11 cellular contexts compared by ENCODE assay signal in genomic region chr2:26615336-26616031, GRCh38. TPM values are rescaled to one million over a fixed set of nuclear protein-coding genes. Genes with fewer than 3 reads are reported as not detected.
DNase-seq lines count a peak whose midpoint lies in the region; TF ChIP-seq lines count a peak whose summit lies in the region.
"Had no signal": no experiment of that assay in that cellular context is flagged by ENCODE, and none has a peak within 500 bp of the region (broad histone marks: within the 10 kb centered on the region; RNA-seq: fewer than 3 reads in every experiment).

No MANE protein-coding gene starts in this region.

- intact Hi-C loops in posterior vena cava (cut with DNase I), result no loop called here

- H3K36me3 ChIP-seq in HAP-1 (replicated peaks), result no peaks in the 10 kb centered on the region
- H3K36me3 ChIP-seq: adrenal gland, heart right ventricle had no signal

- H3K4me3 ChIP-seq in GM12864 (ENCODE audit: low read depth, low read length), result no peak overlapping the region
- H3K4me3 ChIP-seq in HAP-1, result no peak overlapping the region
- H3K4me3 ChIP-seq: adrenal gland, heart right ventricle had no signal

- no peaks in the 10 kb centered on the region for H3K4me1 ChIP-seq in HAP-1

- H3K27me3 ChIP-seq in HAP-1 (ENCODE audit: low read depth), result peaks cover 9% of the 10 kb centered on the region
- H3K27me3 ChIP-seq: adrenal gland had no signal

- peaks cover 72% of the 10 kb centered on the region for H3K4me1 Mint-ChIP-seq in brain
- H3K4me1 Mint-ChIP-seq in immature natural killer cell, result peaks cover 6 to 12% of the 10 kb centered on the region in 2 donors

- H3K27ac Mint-ChIP-seq in brain, result peak overlapping the region; percentile 74 to 85 (median 83)
- no peak overlapping the region for H3K27ac Mint-ChIP-seq in immature natural killer cell

- no peaks in the 10 kb centered on the region for H3K9me3 ChIP-seq in HAP-1
- H3K9me3 ChIP-seq: adrenal gland, heart right ventricle had no signal

- H3K27me3 Mint-ChIP-seq in brain (peaks cover 23% of the 10 kb centered on the region), immature natural killer cell (ENCODE audit: low read depth in 3 of 3) (peaks cover 2 to 10% (median 2%) of the 10 kb centered on the region in 3 donors)

- in situ Hi-C loops in HAP-1 (cut with MboI; ENCODE audit: low sequenced_read_pairs), result no loop called here

- H3K9me3 Mint-ChIP-seq in brain, result peaks cover 0 to 9% (median under 1%) of the 10 kb centered on the region in 5 experiments
- no peaks in the 10 kb centered on the region for H3K9me3 Mint-ChIP-seq in immature natural killer cell

- H3K4me3 Mint-ChIP-seq in brain (peak overlapping the region in 2 of 5 experiments; percentile 0 to 19), immature natural killer cell (no peak overlapping the region)

- H3K36me3 Mint-ChIP-seq in brain (no peaks in the 10 kb centered on the region), immature natural killer cell (no peaks in the 10 kb centered on the region)

- DNase-seq in GM12864 (ENCODE audit: low read depth) (no peak), M059J (ENCODE audit: low read depth) (peak; percentile 18), posterior vena cava (ENCODE audit: low spot score) (peak; percentile 31), HAP-1 (ENCODE audit: low spot score in 2 of 2) (no peak), dedifferentiated amniotic fluid mesenchymal stem cell (ENCODE audit: extremely low spot score) (no peak), immature natural killer cell (no peak)
- DNase-seq: heart right ventricle, NCI-H2029 treated with DMSO at 0.1 percent for 48 hours had no signal

- TF ChIP-seq CTCF in GM12864 (IDR thresholded peaks at IDR 0.05; ENCODE audit: low read depth, low read length, missing control alignments), result peak; percentile 40
- TF ChIP-seq CTCF in brain (conservative IDR thresholded peaks at IDR 0.05), result no peak

RNA-seq across cellular contexts. Expression of gene CIB4, which starts 25.7 kb away (rescaled TPM):
- not detected in 2 replicates for total RNA-seq in M059J (2014; rRNA removed; shearing (Covaris generic))
- not detected for polyA plus RNA-seq in brain (ENCODE audit: insufficient read depth, low read depth, low replicate concordance)
- total RNA-seq in posterior vena cava, result not detected
- not detected for polyA plus RNA-seq in immature natural killer cell
- total RNA-seq: heart right ventricle; T-helper 2 cell treated with Interferon-gamma antibody and Interleukin-4, amounts not matched to agents 100 ng/mL and 5 ng/mL, for 36 hours had no signal
- polyA plus RNA-seq: heart right ventricle had no signal

Comparison
In these comparisons a context has a peak if more than half of its experiments do, and no peak if none do; other contexts are left out.
1. DNase-seq: peak in M059J (single experiment) and posterior vena cava (single experiment); none in GM12864 (single experiment), HAP-1 (0 of 2), dedifferentiated amniotic fluid mesenchymal stem cell (single experiment) and immature natural killer cell (0 of 3).
2. H3K27ac Mint-ChIP-seq: peak in brain (5 of 5); none in immature natural killer cell (0 of 6).